In the genomic region with DNA sequence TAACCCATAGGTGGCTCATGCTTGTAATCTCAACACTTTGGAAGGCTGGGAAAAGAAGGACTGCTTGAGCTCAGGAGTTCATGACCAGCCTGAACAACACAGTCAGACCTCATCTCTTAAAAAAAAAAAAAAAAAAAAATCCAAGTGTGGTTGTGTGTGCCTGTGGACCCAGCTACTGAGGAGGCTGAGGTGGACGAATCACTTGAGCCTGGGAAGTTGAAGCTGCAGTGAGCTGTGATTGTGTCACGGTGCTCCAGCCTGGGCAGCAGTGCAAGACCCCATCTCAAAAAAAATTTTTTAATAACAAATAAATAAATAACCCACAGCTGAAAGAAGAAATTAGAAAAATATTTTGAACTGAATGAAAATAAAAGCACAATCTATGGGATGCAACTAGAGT, we compare ENCODE assay signal across 2 cellular contexts.
A peak's percentile ranks its signal among the peaks of the same experiment; 100 is the strongest.
TF ChIP-seq lines count a peak whose summit lies in the region.

No MANE protein-coding gene starts in this region.

TF ChIP-seq in GM23338, 12 proteins besides CTCF, POLR2A, EP300 and RAD21 (continues in another document):
- TF ChIP-seq ZNF331 (CRISPR knock-in tag; IDR thresholded peaks at IDR 0.05; ENCODE audit: low read depth) (no peak), EZH2phosphoT487 (IDR thresholded peaks at IDR 0.05; ENCODE audit: unreplicated experiment) (no peak), CREB1 (CRISPR knock-in tag; IDR thresholded peaks at IDR 0.05; ENCODE audit: low read depth) (no peak), STAT1 (IDR thresholded peaks at IDR 0.05; ENCODE audit: unreplicated experiment) (no peak), POLR2AphosphoS5 (IDR thresholded peaks at IDR 0.05; ENCODE audit: low read depth) (no peak), JUNB (IDR thresholded peaks at IDR 0.05; ENCODE audit: unreplicated experiment) (no peak), ZNF114 (CRISPR knock-in tag; IDR thresholded peaks at IDR 0.05) (no peak)
- TF ChIP-seq, protein P1, sequence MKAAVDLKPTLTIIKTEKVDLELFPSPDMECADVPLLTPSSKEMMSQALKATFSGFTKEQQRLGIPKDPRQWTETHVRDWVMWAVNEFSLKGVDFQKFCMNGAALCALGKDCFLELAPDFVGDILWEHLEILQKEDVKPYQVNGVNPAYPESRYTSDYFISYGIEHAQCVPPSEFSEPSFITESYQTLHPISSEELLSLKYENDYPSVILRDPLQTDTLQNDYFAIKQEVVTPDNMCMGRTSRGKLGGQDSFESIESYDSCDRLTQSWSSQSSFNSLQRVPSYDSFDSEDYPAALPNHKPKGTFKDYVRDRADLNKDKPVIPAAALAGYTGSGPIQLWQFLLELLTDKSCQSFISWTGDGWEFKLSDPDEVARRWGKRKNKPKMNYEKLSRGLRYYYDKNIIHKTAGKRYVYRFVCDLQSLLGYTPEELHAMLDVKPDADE (IDR thresholded peaks at IDR 0.05) = no peak
- TF ChIP-seq, protein P2, sequence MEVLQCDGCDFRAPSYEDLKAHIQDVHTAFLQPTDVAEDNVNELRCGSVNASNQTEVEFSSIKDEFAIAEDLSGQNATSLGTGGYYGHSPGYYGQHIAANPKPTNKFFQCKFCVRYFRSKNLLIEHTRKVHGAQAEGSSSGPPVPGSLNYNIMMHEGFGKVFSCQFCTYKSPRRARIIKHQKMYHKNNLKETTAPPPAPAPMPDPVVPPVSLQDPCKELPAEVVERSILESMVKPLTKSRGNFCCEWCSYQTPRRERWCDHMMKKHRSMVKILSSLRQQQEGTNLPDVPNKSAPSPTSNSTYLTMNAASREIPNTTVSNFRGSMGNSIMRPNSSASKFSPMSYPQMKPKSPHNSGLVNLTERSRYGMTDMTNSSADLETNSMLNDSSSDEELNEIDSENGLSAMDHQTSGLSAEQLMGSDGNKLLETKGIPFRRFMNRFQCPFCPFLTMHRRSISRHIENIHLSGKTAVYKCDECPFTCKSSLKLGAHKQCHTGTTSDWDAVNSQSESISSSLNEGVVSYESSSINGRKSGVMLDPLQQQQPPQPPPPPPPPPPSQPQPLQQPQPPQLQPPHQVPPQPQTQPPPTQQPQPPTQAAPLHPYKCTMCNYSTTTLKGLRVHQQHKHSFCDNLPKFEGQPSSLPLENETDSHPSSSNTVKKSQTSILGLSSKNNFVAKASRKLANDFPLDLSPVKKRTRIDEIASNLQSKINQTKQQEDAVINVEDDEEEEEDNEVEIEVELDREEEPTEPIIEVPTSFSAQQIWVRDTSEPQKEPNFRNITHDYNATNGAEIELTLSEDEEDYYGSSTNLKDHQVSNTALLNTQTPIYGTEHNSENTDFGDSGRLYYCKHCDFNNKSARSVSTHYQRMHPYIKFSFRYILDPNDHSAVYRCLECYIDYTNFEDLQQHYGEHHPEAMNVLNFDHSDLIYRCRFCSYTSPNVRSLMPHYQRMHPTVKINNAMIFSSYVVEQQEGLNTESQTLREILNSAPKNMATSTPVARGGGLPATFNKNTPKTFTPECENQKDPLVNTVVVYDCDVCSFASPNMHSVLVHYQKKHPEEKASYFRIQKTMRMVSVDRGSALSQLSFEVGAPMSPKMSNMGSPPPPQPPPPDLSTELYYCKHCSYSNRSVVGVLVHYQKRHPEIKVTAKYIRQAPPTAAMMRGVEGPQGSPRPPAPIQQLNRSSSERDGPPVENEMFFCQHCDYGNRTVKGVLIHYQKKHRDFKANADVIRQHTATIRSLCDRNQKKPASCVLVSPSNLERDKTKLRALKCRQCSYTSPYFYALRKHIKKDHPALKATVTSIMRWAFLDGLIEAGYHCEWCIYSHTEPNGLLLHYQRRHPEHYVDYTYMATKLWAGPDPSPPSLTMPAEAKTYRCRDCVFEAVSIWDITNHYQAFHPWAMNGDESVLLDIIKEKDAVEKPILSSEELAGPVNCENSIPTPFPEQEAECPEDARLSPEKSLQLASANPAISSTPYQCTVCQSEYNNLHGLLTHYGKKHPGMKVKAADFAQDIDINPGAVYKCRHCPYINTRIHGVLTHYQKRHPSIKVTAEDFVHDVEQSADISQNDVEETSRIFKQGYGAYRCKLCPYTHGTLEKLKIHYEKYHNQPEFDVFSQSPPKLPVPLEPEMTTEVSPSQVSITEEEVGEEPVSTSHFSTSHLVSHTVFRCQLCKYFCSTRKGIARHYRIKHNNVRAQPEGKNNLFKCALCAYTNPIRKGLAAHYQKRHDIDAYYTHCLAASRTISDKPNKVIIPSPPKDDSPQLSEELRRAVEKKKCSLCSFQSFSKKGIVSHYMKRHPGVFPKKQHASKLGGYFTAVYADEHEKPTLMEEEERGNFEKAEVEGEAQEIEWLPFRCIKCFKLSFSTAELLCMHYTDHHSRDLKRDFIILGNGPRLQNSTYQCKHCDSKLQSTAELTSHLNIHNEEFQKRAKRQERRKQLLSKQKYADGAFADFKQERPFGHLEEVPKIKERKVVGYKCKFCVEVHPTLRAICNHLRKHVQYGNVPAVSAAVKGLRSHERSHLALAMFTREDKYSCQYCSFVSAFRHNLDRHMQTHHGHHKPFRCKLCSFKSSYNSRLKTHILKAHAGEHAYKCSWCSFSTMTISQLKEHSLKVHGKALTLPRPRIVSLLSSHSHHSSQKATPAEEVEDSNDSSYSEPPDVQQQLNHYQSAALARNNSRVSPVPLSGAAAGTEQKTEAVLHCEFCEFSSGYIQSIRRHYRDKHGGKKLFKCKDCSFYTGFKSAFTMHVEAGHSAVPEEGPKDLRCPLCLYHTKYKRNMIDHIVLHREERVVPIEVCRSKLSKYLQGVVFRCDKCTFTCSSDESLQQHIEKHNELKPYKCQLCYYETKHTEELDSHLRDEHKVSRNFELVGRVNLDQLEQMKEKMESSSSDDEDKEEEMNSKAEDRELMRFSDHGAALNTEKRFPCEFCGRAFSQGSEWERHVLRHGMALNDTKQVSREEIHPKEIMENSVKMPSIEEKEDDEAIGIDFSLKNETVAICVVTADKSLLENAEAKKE (CRISPR knock-in tag; IDR thresholded peaks at IDR 0.05) = no peak
- TF ChIP-seq, protein P3, sequence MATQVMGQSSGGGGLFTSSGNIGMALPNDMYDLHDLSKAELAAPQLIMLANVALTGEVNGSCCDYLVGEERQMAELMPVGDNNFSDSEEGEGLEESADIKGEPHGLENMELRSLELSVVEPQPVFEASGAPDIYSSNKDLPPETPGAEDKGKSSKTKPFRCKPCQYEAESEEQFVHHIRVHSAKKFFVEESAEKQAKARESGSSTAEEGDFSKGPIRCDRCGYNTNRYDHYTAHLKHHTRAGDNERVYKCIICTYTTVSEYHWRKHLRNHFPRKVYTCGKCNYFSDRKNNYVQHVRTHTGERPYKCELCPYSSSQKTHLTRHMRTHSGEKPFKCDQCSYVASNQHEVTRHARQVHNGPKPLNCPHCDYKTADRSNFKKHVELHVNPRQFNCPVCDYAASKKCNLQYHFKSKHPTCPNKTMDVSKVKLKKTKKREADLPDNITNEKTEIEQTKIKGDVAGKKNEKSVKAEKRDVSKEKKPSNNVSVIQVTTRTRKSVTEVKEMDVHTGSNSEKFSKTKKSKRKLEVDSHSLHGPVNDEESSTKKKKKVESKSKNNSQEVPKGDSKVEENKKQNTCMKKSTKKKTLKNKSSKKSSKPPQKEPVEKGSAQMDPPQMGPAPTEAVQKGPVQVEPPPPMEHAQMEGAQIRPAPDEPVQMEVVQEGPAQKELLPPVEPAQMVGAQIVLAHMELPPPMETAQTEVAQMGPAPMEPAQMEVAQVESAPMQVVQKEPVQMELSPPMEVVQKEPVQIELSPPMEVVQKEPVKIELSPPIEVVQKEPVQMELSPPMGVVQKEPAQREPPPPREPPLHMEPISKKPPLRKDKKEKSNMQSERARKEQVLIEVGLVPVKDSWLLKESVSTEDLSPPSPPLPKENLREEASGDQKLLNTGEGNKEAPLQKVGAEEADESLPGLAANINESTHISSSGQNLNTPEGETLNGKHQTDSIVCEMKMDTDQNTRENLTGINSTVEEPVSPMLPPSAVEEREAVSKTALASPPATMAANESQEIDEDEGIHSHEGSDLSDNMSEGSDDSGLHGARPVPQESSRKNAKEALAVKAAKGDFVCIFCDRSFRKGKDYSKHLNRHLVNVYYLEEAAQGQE (IDR thresholded peaks at IDR 0.05; ENCODE audit: unreplicated experiment) = no peak

TF ChIP-seq in H1, 55 proteins besides CTCF, POLR2A, EP300 and RAD21:
- no peak for TF ChIP-seq YY1 (IDR thresholded peaks at IDR 0.05; ENCODE audit: low read depth, low read length)
- TF ChIP-seq, protein P4, sequence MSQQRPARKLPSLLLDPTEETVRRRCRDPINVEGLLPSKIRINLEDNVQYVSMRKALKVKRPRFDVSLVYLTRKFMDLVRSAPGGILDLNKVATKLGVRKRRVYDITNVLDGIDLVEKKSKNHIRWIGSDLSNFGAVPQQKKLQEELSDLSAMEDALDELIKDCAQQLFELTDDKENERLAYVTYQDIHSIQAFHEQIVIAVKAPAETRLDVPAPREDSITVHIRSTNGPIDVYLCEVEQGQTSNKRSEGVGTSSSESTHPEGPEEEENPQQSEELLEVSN (IDR thresholded peaks at IDR 0.05) = no peak
- no peak for TF ChIP-seq POLR2AphosphoS5 (IDR thresholded peaks at IDR 0.05; ENCODE audit: low read depth, low read length)
- TF ChIP-seq KDM1A (IDR thresholded peaks at IDR 0.05; ENCODE audit: borderline replicate concordance, low read length) = peak; percentile 11; the same call in 1 of the 2 replicates
